In the genomic region with DNA sequence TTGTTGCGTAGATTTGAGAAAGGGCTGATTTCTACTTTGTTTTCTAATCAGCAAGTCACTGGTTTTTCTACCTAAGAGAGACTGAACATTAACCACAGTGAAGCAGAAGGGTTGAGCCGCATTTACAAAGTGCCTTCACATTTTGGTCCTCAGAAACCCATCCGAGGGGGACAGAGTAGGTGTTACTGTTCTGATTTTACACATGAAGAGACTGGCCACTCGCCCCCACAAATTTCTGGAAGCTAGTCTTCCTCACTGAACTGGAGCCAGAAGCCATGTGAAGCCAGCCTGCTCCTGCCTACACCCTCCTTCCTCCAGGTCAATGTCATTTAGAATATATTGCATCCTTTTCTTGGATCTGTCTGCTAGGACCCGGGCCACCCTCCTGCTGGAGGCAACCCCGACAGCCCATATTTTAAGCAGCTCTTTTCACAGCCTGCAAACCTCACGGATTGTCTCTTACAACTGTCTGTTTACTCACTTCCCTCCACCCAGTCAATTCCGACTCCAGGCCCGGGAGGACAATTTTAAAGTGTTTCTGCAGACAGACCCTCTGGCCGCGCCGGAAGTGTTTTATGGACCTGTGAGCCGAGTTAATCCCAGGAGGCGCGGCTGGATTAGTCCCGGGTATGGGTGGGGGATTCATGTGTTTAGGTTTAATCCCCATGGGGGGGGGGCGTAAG, we compare ENCODE assay signal across 8 cellular contexts.
DNase-seq lines count a peak whose midpoint lies in the region; ATAC-seq and TF ChIP-seq lines count a peak whose summit lies in the region.

No MANE protein-coding gene starts in this region.

- ATAC-seq in left ventricle myocardium superior: no peak
- no peak for ATAC-seq in activated T-cell treated with anti-CD3 and anti-CD28 coated beads, Interleukin-2, amount 50 U/mL, for 72 hours (replicated peaks in 1 of 2)
- ATAC-seq in lower lobe of right lung: no peak

- intact Hi-C loops in left ventricle myocardium superior (cut with micrococcal nuclease): no loop called here
- intact Hi-C loops in lower lobe of right lung (cut with DNase I): no loop called here
- intact Hi-C loops in uterus (cut with DNase I; ENCODE audit: low total_unique reads): loop anchor here (5.0 to 10.0 kb wide), 2 partner anchors 94 to 159 kb away; no protein-coding TSS in a partner anchor

- POLR2A ChIA-PET in RWPE1 (lab: Yijun Ruan, JAX; ENCODE audit: low non-redundant PET): no interaction called here

- H3K4me3 ChIP-seq in cardiac muscle cell (peak overlapping the region; percentile 26), lower lobe of right lung (peak overlapping the region; percentile 56), uterus (peak overlapping the region; percentile 30 to 36)

- peaks cover 68% of the 10 kb centered on the region for H3K4me1 Mint-ChIP-seq in activated T-cell treated with anti-CD3 and anti-CD28 coated beads, Interleukin-2, amount 50 U/mL, for 72 hours (ENCODE audit: low read depth)

- H3K4me1 ChIP-seq in cardiac muscle cell (ENCODE audit: low read depth) (peaks cover 51% of the 10 kb centered on the region), lower lobe of right lung (peaks cover 45% of the 10 kb centered on the region), uterus (peaks cover 0 to 7% of the 10 kb centered on the region in 2 donors)

- H3K36me3 ChIP-seq in cardiac muscle cell: no peaks in the 10 kb centered on the region
- H3K36me3 ChIP-seq in lower lobe of right lung: no peaks in the 10 kb centered on the region
- H3K36me3 ChIP-seq in uterus: no peaks in the 10 kb centered on the region

- H3K27me3 ChIP-seq in cardiac muscle cell (peaks cover 10% of the 10 kb centered on the region), lower lobe of right lung (ENCODE audit: low read depth) (no peaks in the 10 kb centered on the region), uterus (no peaks in the 10 kb centered on the region)

- peaks cover 1 to 13% of the 10 kb centered on the region in 2 donors for H3K36me3 Mint-ChIP-seq in activated T-cell treated with anti-CD3 and anti-CD28 coated beads, Interleukin-2, amount 50 U/mL, for 72 hours (ENCODE audit: insufficient read depth in 2 of 2)

- H3K27me3 Mint-ChIP-seq in activated T-cell treated with anti-CD3 and anti-CD28 coated beads, Interleukin-2, amount 50 U/mL, for 72 hours (ENCODE audit: low read depth): peaks cover 34% of the 10 kb centered on the region

- H3K9me3 Mint-ChIP-seq in activated T-cell treated with anti-CD3 and anti-CD28 coated beads, Interleukin-2, amount 50 U/mL, for 72 hours: no peaks in the 10 kb centered on the region

- H3K27ac Mint-ChIP-seq in activated T-cell treated with anti-CD3 and anti-CD28 coated beads, Interleukin-2, amount 50 U/mL, for 72 hours: peak overlapping the region; percentile 86

- CTCF ChIA-PET in RWPE1 (lab: Yijun Ruan, JAX): interaction anchor here (0.7 kb wide), 1 partner anchor 149 kb away, joined by 3 read pairs; no protein-coding TSS in a partner anchor

- H3K9me3 ChIP-seq in cardiac muscle cell (ENCODE audit: low read depth) (no peaks in the 10 kb centered on the region), lower lobe of right lung (no peaks in the 10 kb centered on the region), uterus (no peaks in the 10 kb centered on the region)

- TF ChIP-seq CTCF in cardiac muscle cell (IDR thresholded peaks at IDR 0.05; ENCODE audit: low read depth, low read length): no peak
- TF ChIP-seq CTCF in lower lobe of right lung (IDR thresholded peaks at IDR 0.05): no peak
- TF ChIP-seq CTCF in uterus (IDR thresholded peaks at IDR 0.05): no peak
- TF ChIP-seq CTCF in RWPE1 (conservative IDR thresholded peaks at IDR 0.05; ENCODE audit: low read depth): no peak

- DNase-seq in cardiac muscle cell (ENCODE audit: low read depth in 1 of 2, low spot score in 1 of 2): peak in 1 of 2 donors; percentile 56
- no peak for DNase-seq in left ventricle myocardium superior
- no peak for DNase-seq in activated T-cell treated with anti-CD3 and anti-CD28 coated beads, Interleukin-2, amount 50 U/mL, for 72 hours
- DNase-seq in lower lobe of right lung: no peak
- peak; percentile 23 to 27 for DNase-seq in uterus
- DNase-seq in activated CD4-positive, CD25-positive, alpha-beta regulatory T cell (lab: John Stamatoyannopoulos, UW): no peak
- DNase-seq in Ammon's horn (ENCODE audit: low spot score): no peak
- no peak for DNase-seq in RWPE1 (ENCODE audit: low spot score)

- H3K27ac ChIP-seq in cardiac muscle cell (no peak overlapping the region), lower lobe of right lung (peak overlapping the region; percentile 87), uterus (peak overlapping the region; percentile 78 to 93), RWPE1 (no peak overlapping the region)

- TF ChIP-seq POLR2A in uterus (IDR thresholded peaks at IDR 0.05): no peak

- H3K4me3 Mint-ChIP-seq in activated T-cell treated with anti-CD3 and anti-CD28 coated beads, Interleukin-2, amount 50 U/mL, for 72 hours: peak overlapping the region; percentile 95 to 98

Comparison
In these comparisons a context has a peak if more than half of its experiments do, and no peak if none do; other contexts are left out.
1. DNase-seq: peak in uterus (2 of 2); none in left ventricle myocardium superior (single experiment), activated T-cell treated with anti-CD3 and anti-CD28 coated beads, Interleukin-2, amount 50 U/mL, for 72 hours (0 of 2), lower lobe of right lung (single experiment), activated CD4-positive, CD25-positive, alpha-beta regulatory T cell (0 of 4), Ammon's horn (single experiment) and RWPE1 (single experiment).
2. H3K27ac ChIP-seq: peak in lower lobe of right lung (single experiment) and uterus (2 of 2); none in cardiac muscle cell (single experiment) and RWPE1 (single experiment).
3. Peak in every context shown above with its lines, with median percentiles within 50 percentile points of each other: H3K4me3 ChIP-seq.